ENCODE assay signal across 26 cellular contexts in genomic region chr13:69101841-69102240, GRCh38.
"Had no signal": no experiment of that assay in that cellular context is flagged by ENCODE, and none has a peak within 500 bp of the region (broad histone marks: within the 10 kb centered on the region; RNA-seq: fewer than 3 reads in every experiment).

No MANE protein-coding gene starts in this region.

- H3K36me3 ChIP-seq: stomach, suprapubic skin, thoracic aorta, thyroid gland, tibial artery, tibial nerve, transverse colon, upper lobe of left lung, upper lobe of right lung, uterus, vagina had no signal

- H3K27me3 ChIP-seq: stomach, suprapubic skin, testis, thyroid gland, tibial artery, tibial nerve, transverse colon, upper lobe of left lung, upper lobe of right lung, uterus, vagina had no signal

- H3K27ac ChIP-seq: stomach, suprapubic skin, testis, thoracic aorta, thyroid gland, tibial artery, tibial nerve, transverse colon, upper lobe of left lung, upper lobe of right lung, uterus, vagina had no signal

- H3K9me3 ChIP-seq: suprapubic skin, testis, thoracic aorta, thyroid gland, transverse colon, upper lobe of right lung had no signal

- ATAC-seq: stimulated activated effector memory CD8-positive, alpha-beta T cell treated with anti-CD3 and anti-CD28 coated beads, Interleukin-12 subunit alpha, Interleukin-12 subunit beta, amount 100 ng/mL, for 72 hours; stimulated activated memory B cell treated with anti-CD40 and anti-IgM and Interleukin-4, amounts not matched to agents 10 μg/mL and 1 μg/mL and 100 μg/mL, for 72 hours; stimulated activated naive B cell treated with anti-CD40 and anti-IgM and Interleukin-4, amounts not matched to agents 10 μg/mL and 1 μg/mL and 100 μg/mL, for 72 hours; stimulated activated naive CD8-positive, alpha-beta T cell treated with anti-CD3 and anti-CD28 coated beads, Interleukin-15, amount 100 ng/mL, for 72 hours; stimulated activated naive CD8-positive, alpha-beta T cell treated with anti-CD3 and anti-CD28 coated beads, Interleukin-15, Interleukin-2, amounts not matched to agents 100 U/mL and 50 U/mL, for 24 hours; upper lobe of right lung had no signal

- DNase-seq: stimulated activated CD4-positive, alpha-beta T cell treated with anti-CD3 and anti-CD28 coated beads, Interleukin-2, amount 100 ng/mL, for 48 hours; stimulated activated CD4-positive, alpha-beta T cell treated with anti-CD3 and anti-CD28 coated beads, Interleukin-4, amount 100 ng/mL, for 1 hour; stimulated activated CD4-positive, alpha-beta T cell treated with anti-CD3 and anti-CD28 coated beads, Interleukin-4, amount 100 ng/mL, for 24 hours; stimulated activated CD4-positive, alpha-beta T cell treated with anti-CD3 and anti-CD28 coated beads, Interleukin-4, amount 100 ng/mL, for 4 hours; stimulated activated CD8-positive, alpha-beta memory T cell treated with anti-CD3 and anti-CD28 coated beads, Interleukin-4, amount 100 ng/mL, for 48 hours; stimulated activated naive B cell treated with anti-CD40 and anti-IgM and Interleukin-4, amounts not matched to agents 10 μg/mL and 1 μg/mL and 100 μg/mL, for 72 hours; stimulated activated naive CD4-positive, alpha-beta T cell; stimulated activated naive CD4-positive, alpha-beta T cell treated with Interleukin-2 at 50 U/mL for 16 hours; stimulated activated naive CD8-positive, alpha-beta T cell treated with anti-CD3 and anti-CD28 coated beads, Interleukin-15, amount 100 ng/mL, for 72 hours; stimulated activated naive CD8-positive, alpha-beta T cell treated with anti-CD3 and anti-CD28 coated beads, Interleukin-15, Interleukin-2, amounts not matched to agents 100 U/mL and 50 U/mL, for 24 hours; stomach; substantia nigra; testis; thyroid gland; tibial artery; transverse colon; trophoblast cell; upper lobe of left lung; upper lobe of right lung; uterus had no signal

- H3K4me3 ChIP-seq: stomach, suprapubic skin, testis, thoracic aorta, thyroid gland, tibial artery, tibial nerve, transverse colon, upper lobe of left lung, upper lobe of right lung, uterus, vagina had no signal

- H3K4me1 ChIP-seq: stomach, suprapubic skin, testis, thyroid gland, tibial artery, tibial nerve, transverse colon, upper lobe of left lung, upper lobe of right lung, uterus, vagina had no signal
